In the genomic region with DNA sequence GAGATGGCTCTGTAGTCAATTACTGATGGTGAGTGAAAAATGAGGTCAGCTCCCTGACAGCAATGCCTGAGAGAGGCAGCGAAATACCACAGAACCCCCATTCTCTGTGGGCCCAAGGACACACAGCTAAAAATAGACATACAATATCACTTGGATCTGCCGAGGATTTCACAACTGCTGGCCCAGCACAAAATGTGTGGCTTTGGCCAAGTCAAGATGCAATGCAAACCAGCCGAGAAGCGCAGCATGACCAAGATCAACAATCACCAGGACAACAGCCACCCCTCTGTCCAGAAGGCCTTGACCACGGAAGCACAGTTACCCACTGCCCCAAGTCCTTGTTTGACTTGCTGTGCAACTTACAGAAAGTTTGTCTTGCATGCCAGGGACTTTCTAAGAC, we compare ENCODE assay signal across 13 cellular contexts. TPM values are rescaled to one million over a fixed set of nuclear protein-coding genes. Genes with fewer than 3 reads are reported as not detected.
DNase-seq lines count a peak whose midpoint lies in the region; ATAC-seq, FAIRE-seq and TF ChIP-seq lines count a peak whose summit lies in the region.
"Had no signal": no experiment of that assay in that cellular context is flagged by ENCODE, and none has a peak within 500 bp of the region (broad histone marks: within the 10 kb centered on the region; RNA-seq: fewer than 3 reads in every experiment).

No MANE protein-coding gene starts in this region.

- H3K9me3 ChIP-seq in endodermal cell (ENCODE audit: control insufficient read depth, low read length): no peaks in the 10 kb centered on the region
- no peaks in the 10 kb centered on the region for H3K9me3 ChIP-seq in HepG2 (ENCODE audit: low read length)
- H3K9me3 ChIP-seq in spleen: no peaks in the 10 kb centered on the region
- H3K9me3 ChIP-seq: ascending aorta had no signal

- H3K27ac Mint-ChIP-seq in endodermal cell: no peak overlapping the region
- H3K27ac Mint-ChIP-seq: activated CD4-positive, alpha-beta T cell treated with anti-CD3 and anti-CD28 coated beads, Interleukin-2, amount 10 ng/mL, durations not matched to agents 7 days and 5 days had no signal

- H4K20me1 ChIP-seq in KMS-11 (ENCODE audit: insufficient read depth): no peaks in the 10 kb centered on the region
- H4K20me1 ChIP-seq in HepG2 (ENCODE audit: insufficient read depth, low read length): no peaks in the 10 kb centered on the region

- H3K36me3 ChIP-seq in KMS-11 (ENCODE audit: insufficient read depth) (no peaks in the 10 kb centered on the region), endodermal cell (ENCODE audit: control insufficient read depth, insufficient read depth, low read length) (no peaks in the 10 kb centered on the region), HepG2 (replicated peaks in 1 of 2; ENCODE audit: control insufficient read depth in 1 of 2, insufficient read depth in 2 of 2, low read length in 2 of 2) (no peaks in the 10 kb centered on the region), spleen (no peaks in the 10 kb centered on the region)
- H3K36me3 ChIP-seq: ascending aorta had no signal

- H2AFZ ChIP-seq in KMS-11 (ENCODE audit: low read depth) (peak overlapping the region; percentile 59), HepG2 (ENCODE audit: low read length) (no peak overlapping the region)

- in situ Hi-C loops in HepG2 (cut with HindIII; ENCODE audit: extremely low pct_ligation_motif_present, low pct_unique_long_range_greater_than_20kb): no loop called here

- no peaks in the 10 kb centered on the region for H3K27me3 ChIP-seq in KMS-11 (ENCODE audit: insufficient read depth, low read depth)
- no peaks in the 10 kb centered on the region for H3K27me3 ChIP-seq in endodermal cell (ENCODE audit: control insufficient read depth, insufficient read depth, low read length, poor library complexity, severe bottlenecking)
- peaks cover 0 to 2% of the 10 kb centered on the region in 2 experiments; a peak in 2 of 5 replicates for H3K27me3 ChIP-seq in HepG2 (ENCODE audit: control insufficient read depth in 1 of 2, insufficient read depth in 2 of 2, low read length in 2 of 2)
- peaks cover 0 to 21% (median 0%) of the 10 kb centered on the region in 7 donors for H3K27me3 ChIP-seq in spleen (replicated peaks in 1 of 7)
- H3K27me3 ChIP-seq: ascending aorta had no signal

- H3K27ac ChIP-seq in KMS-11 (peak overlapping the region; percentile 97), endodermal cell (ENCODE audit: low read depth, low read length) (no peak overlapping the region), HepG2 (ENCODE audit: extremely low read length, insufficient read depth, low read length) (peak overlapping the region; percentile 37), spleen (no peak overlapping the region)

- H3K4me3 ChIP-seq in KMS-11 (IDR thresholded peaks at IDR 0.05; ENCODE audit: insufficient read depth, low read depth, low read length): no peak overlapping the region
- H3K4me3 ChIP-seq in endodermal cell (ENCODE audit: low read length): no peak overlapping the region
- H3K4me3 ChIP-seq in HepG2 (replicated peaks in 1 of 3; ENCODE audit: insufficient read depth in 1 of 3, low read depth in 2 of 3, low read length in 3 of 3): no peak overlapping the region
- H3K4me3 ChIP-seq in spleen: no peak overlapping the region
- H3K4me3 ChIP-seq: ascending aorta had no signal

- peaks cover 3% of the 10 kb centered on the region for H3K27me3 Mint-ChIP-seq in endodermal cell (ENCODE audit: insufficient read depth)

- H3K9me3 Mint-ChIP-seq in endodermal cell: no peaks in the 10 kb centered on the region
- H3K9me3 Mint-ChIP-seq: activated CD4-positive, alpha-beta T cell treated with anti-CD3 and anti-CD28 coated beads, Interleukin-2, amount 10 ng/mL, durations not matched to agents 7 days and 5 days had no signal

- POLR2A ChIA-PET in HepG2 (lab: Yijun Ruan, JAX): no interaction called here

- H3K4me1 Mint-ChIP-seq in endodermal cell: no peaks in the 10 kb centered on the region
- H3K4me1 Mint-ChIP-seq: activated CD4-positive, alpha-beta T cell treated with anti-CD3 and anti-CD28 coated beads, Interleukin-2, amount 10 ng/mL, durations not matched to agents 7 days and 5 days had no signal

- peaks cover 64% of the 10 kb centered on the region for H3K4me1 ChIP-seq in KMS-11 (ENCODE audit: low read depth, poor library complexity, severe bottlenecking)
- H3K4me1 ChIP-seq in endodermal cell (ENCODE audit: control insufficient read depth, insufficient read depth, low read length): no peaks in the 10 kb centered on the region
- H3K4me1 ChIP-seq in HepG2 (ENCODE audit: insufficient read depth, low read length): peaks cover 27% of the 10 kb centered on the region
- H3K4me1 ChIP-seq in spleen: no peaks in the 10 kb centered on the region

- no peak overlapping the region for H3K4me3 Mint-ChIP-seq in endodermal cell
- H3K4me3 Mint-ChIP-seq: activated CD4-positive, alpha-beta T cell treated with anti-CD3 and anti-CD28 coated beads, Interleukin-2, amount 10 ng/mL, durations not matched to agents 7 days and 5 days had no signal

- FAIRE-seq in HepG2 (lab: Jason Lieb, UNC): peak; percentile 89
- FAIRE-seq in GM12892 (lab: Jason Lieb, UNC): no peak
- FAIRE-seq: GM19239, RCC 7860 had no signal

- no peak for TF ChIP-seq CTCF in KMS-11 (conservative IDR thresholded peaks at IDR 0.05; ENCODE audit: low read depth, low read length)
- no peak for TF ChIP-seq CTCF in endodermal cell (conservative IDR thresholded peaks at IDR 0.05)
- peak; percentile 9; the same call in 1 of the 2 replicates for TF ChIP-seq CTCF in HepG2 (CRISPR knock-in tag; IDR thresholded peaks at IDR 0.05)
- TF ChIP-seq CTCF in spleen (IDR thresholded peaks at IDR 0.05 in 8 of 11, conservative IDR thresholded peaks at IDR 0.05 in 3 of 11): no peak

- DNase-seq in endodermal cell (peak; percentile 34), HepG2 (ENCODE audit: low spot score) (peak; percentile 72), spleen (peak; percentile 42), GM12892 (ENCODE audit: insufficient read length) (no peak), NCI-H1048 (lab: John Stamatoyannopoulos, UW) (no peak)
- DNase-seq: activated CD4-positive, alpha-beta T cell treated with anti-CD3 and anti-CD28 coated beads, Interleukin-2, amount 10 ng/mL, durations not matched to agents 7 days and 5 days; NCI-H1417 had no signal

- no TSS peak for BruUV-seq in HepG2 (replicated peaks; lab: Mats Ljungman, UMichigan)

- H3K4me2 ChIP-seq in KMS-11 (peak overlapping the region; percentile 60), HepG2 (ENCODE audit: low read depth, low read length) (peak overlapping the region; percentile 21; the same call in 1 of the 2 replicates)

- CTCF ChIA-PET in HepG2 (lab: Yijun Ruan, JAX; ENCODE audit: low intra/inter-chr PET ratio, low total read pairs): no interaction called here

- ATAC-seq in HepG2: peak; percentile 91
- ATAC-seq in HG02642 (IDR thresholded peaks at IDR 0.05; ENCODE audit: poor library complexity, unreplicated experiment): no peak
- no peak for ATAC-seq in GM18861 (IDR thresholded peaks at IDR 0.05; ENCODE audit: unreplicated experiment)

- no peak for TF ChIP-seq POLR2A in HepG2 (IDR thresholded peaks at IDR 0.05; ENCODE audit: insufficient read depth in 1 of 2, low read depth in 2 of 2, low read length in 2 of 2)
- no peak for TF ChIP-seq POLR2A in spleen (IDR thresholded peaks at IDR 0.05)
- TF ChIP-seq POLR2A in GM12892 (IDR thresholded peaks at IDR 0.05; ENCODE audit: low read depth, low read length): no peak

- H3K36me3 Mint-ChIP-seq in endodermal cell (ENCODE audit: low read depth): no peaks in the 10 kb centered on the region

- peak in 1 of 2 experiments; percentile 66; a peak in 2 of 4 replicates for TF ChIP-seq EP300 in HepG2 (IDR thresholded peaks at IDR 0.05; ENCODE audit: low read depth in 2 of 2, low read length in 2 of 2)
- TF ChIP-seq EP300 in HepG2 (CRISPR knock-in tag; IDR thresholded peaks at IDR 0.05; ENCODE audit: borderline replicate concordance): no peak; the same call in 1 of the 2 replicates

- H3K79me2 ChIP-seq in KMS-11 (ENCODE audit: insufficient read depth, low read depth): no peaks in the 10 kb centered on the region
- no peaks in the 10 kb centered on the region for H3K79me2 ChIP-seq in HepG2 (ENCODE audit: insufficient read depth, low read length)

- no peak for TF ChIP-seq RAD21 in HepG2 (CRISPR knock-in tag; IDR thresholded peaks at IDR 0.05)

- whole genome bisulfite sequencing in endodermal cell (ENCODE audit: insufficient coverage in 1 of 2, insufficient read length in 1 of 2), 2 experiments: 90 to 93% methylated on average over 3 to 5 of the region's 5 CpGs
- WGBS in HepG2 (ENCODE audit: low lambda C conversion rate): 0% methylated on average over 4 of the region's 5 CpGs
- 47 to 61% (median 54%) methylated on average over 5 of the region's 5 CpGs for WGBS in spleen, 5 donors

- H3K9ac ChIP-seq in KMS-11 (peak overlapping the region; percentile 67), endodermal cell (ENCODE audit: extremely low read depth, low read length, poor library complexity, severe bottlenecking) (no peak overlapping the region), HepG2 (ENCODE audit: insufficient read depth, low read depth, low read length) (no peak overlapping the region)

- intact Hi-C loops in HepG2 (cut with micrococcal nuclease; ENCODE audit: unreplicated experiment) (no loop called here), spleen (cut with DNase I; ENCODE audit: low total_unique reads) (no loop called here)

RNA-seq across cellular contexts. Expression of gene CKAP4, which starts 52.2 kb away (rescaled TPM):
- 10 to 100 TPM; 88.9 to 93.3 TPM for total RNA-seq in endodermal cell
- polyA plus RNA-seq in endodermal cell (2013, experiment 1 of 2): 133 TPM
- polyA plus RNA-seq in endodermal cell (2013, experiment 2 of 2): 130 TPM
- 37.3 and 70.2 TPM in 2 replicates for total RNA-seq in HepG2 (2016; rRNA removed; fragmentation: Illumina TruSeq; extraction: Trizol)
- 3.7 and 3.9 TPM in 2 replicates for total RNA-seq in HepG2 (2016; cell fraction: cytosol; rRNA removed; fragmentation: Illumina TruSeq; extraction: Trizol; ENCODE audit: low read depth)
- total RNA-seq in HepG2 (2016; cell fraction: insoluble cytoplasmic fraction; rRNA removed; fragmentation: Illumina TruSeq; extraction: Trizol): 34.6 and 68.5 TPM in 2 replicates
- 14.7 and 15.5 TPM in 2 replicates for total RNA-seq in HepG2 (2016; cell fraction: membrane; rRNA removed; fragmentation: Illumina TruSeq; extraction: Trizol)
- total RNA-seq in HepG2 (2016; cell fraction: nucleus; rRNA removed; fragmentation: Illumina TruSeq; extraction: Trizol): 67.9 and 80.5 TPM in 2 replicates
- 39.2 and 45.4 TPM in 2 replicates for polyA plus RNA-seq in HepG2 (2011; rRNA removed)
- polyA plus RNA-seq in HepG2 (2011; cell fraction: cytosol; rRNA removed): 30.8 and 37.4 TPM in 2 replicates
- 17.5 and 20.0 TPM in 2 replicates for polyA plus RNA-seq in HepG2 (2011; cell fraction: nucleus; rRNA removed)
- polyA plus RNA-seq in HepG2 (2012): 76.8 and 81.5 TPM in 2 replicates
- 4.9 and 5.3 TPM in 2 replicates for polyA plus RNA-seq in HepG2 (2016; cell fraction: cytosol; fragmentation: Illumina TruSeq; extraction: Trizol; ENCODE audit: low read depth)
- polyA plus RNA-seq in HepG2 (2016; cell fraction: insoluble cytoplasmic fraction; fragmentation: Illumina TruSeq; extraction: Trizol; ENCODE audit: low read depth): 44.7 and 53.0 TPM in 2 replicates
- 13.7 and 14.8 TPM in 2 replicates for polyA plus RNA-seq in HepG2 (2016; cell fraction: membrane; fragmentation: Illumina TruSeq; extraction: Trizol; ENCODE audit: low read depth)
- 125 and 131 TPM in 2 replicates for polyA plus RNA-seq in HepG2 (2016; cell fraction: nucleus; fragmentation: Illumina TruSeq; extraction: Trizol; ENCODE audit: insufficient read depth, low read depth)
- polyA minus RNA-seq in HepG2 (2011; rRNA and poly(A)+ RNA removed; ENCODE audit: low replicate concordance): 17.1 and 29.8 TPM in 2 replicates
- 29.4 and 33.1 TPM in 2 replicates for polyA minus RNA-seq in HepG2 (2011; cell fraction: cytosol; rRNA and poly(A)+ RNA removed)
- 11.7 and 15.9 TPM in 2 replicates for polyA minus RNA-seq in HepG2 (2011; cell fraction: nucleus; rRNA and poly(A)+ RNA removed)
- 10 to 100 TPM; 21.6 to 63.0 (median 39.7) TPM for total RNA-seq in spleen
- 1 to 10 TPM; 4.5 to 8.9 (median 5.3) TPM for polyA plus RNA-seq in spleen
- polyA plus RNA-seq in GM12892 (2012; ENCODE audit: missing spikeins): 7.0 TPM

RNA-seq across cellular contexts. Expression of gene NUAK1, which starts 56.9 kb away (rescaled TPM):
- total RNA-seq in endodermal cell: 10 to 100 TPM; 14.0 to 16.8 TPM
- polyA plus RNA-seq in endodermal cell (2013, experiment 1 of 2): 29.7 TPM
- 27.3 TPM for polyA plus RNA-seq in endodermal cell (2013, experiment 2 of 2)
- total RNA-seq in HepG2 (2016; rRNA removed; fragmentation: Illumina TruSeq; extraction: Trizol): 1.9 and 2.0 TPM in 2 replicates
- 0.20 and 1.1 TPM in 2 replicates for total RNA-seq in HepG2 (2016; cell fraction: cytosol; rRNA removed; fragmentation: Illumina TruSeq; extraction: Trizol; ENCODE audit: low read depth)
- total RNA-seq in HepG2 (2016; cell fraction: insoluble cytoplasmic fraction; rRNA removed; fragmentation: Illumina TruSeq; extraction: Trizol): 1.7 and 2.1 TPM in 2 replicates
- total RNA-seq in HepG2 (2016; cell fraction: membrane; rRNA removed; fragmentation: Illumina TruSeq; extraction: Trizol): 1.1 and 1.8 TPM in 2 replicates
- 1.8 and 1.9 TPM in 2 replicates for total RNA-seq in HepG2 (2016; cell fraction: nucleus; rRNA removed; fragmentation: Illumina TruSeq; extraction: Trizol)
- 0.74 and 1.7 TPM in 2 replicates for polyA plus RNA-seq in HepG2 (2011; rRNA removed)
- 0.79 and 1.2 TPM in 2 replicates for polyA plus RNA-seq in HepG2 (2011; cell fraction: cytosol; rRNA removed)
- polyA plus RNA-seq in HepG2 (2011; cell fraction: nucleus; rRNA removed): 0.69 and 1.3 TPM in 2 replicates
- polyA plus RNA-seq in HepG2 (2012): 0.40 and 1.4 TPM in 2 replicates
- 0.08 and 0.11 TPM in 2 replicates for polyA plus RNA-seq in HepG2 (2016; cell fraction: cytosol; fragmentation: Illumina TruSeq; extraction: Trizol; ENCODE audit: low read depth)
- polyA plus RNA-seq in HepG2 (2016; cell fraction: insoluble cytoplasmic fraction; fragmentation: Illumina TruSeq; extraction: Trizol; ENCODE audit: low read depth): 1.7 TPM in 2 replicates
- polyA plus RNA-seq in HepG2 (2016; cell fraction: membrane; fragmentation: Illumina TruSeq; extraction: Trizol; ENCODE audit: low read depth): 0.32 and 0.37 TPM in 2 replicates
- polyA plus RNA-seq in HepG2 (2016; cell fraction: nucleus; fragmentation: Illumina TruSeq; extraction: Trizol; ENCODE audit: insufficient read depth, low read depth): 1.9 TPM in 2 replicates
- 2.5 and 4.9 TPM in 2 replicates for polyA minus RNA-seq in HepG2 (2011; rRNA and poly(A)+ RNA removed; ENCODE audit: low replicate concordance)
- polyA minus RNA-seq in HepG2 (2011; cell fraction: cytosol; rRNA and poly(A)+ RNA removed): 0.89 and 1.6 TPM in 2 replicates
- polyA minus RNA-seq in HepG2 (2011; cell fraction: nucleus; rRNA and poly(A)+ RNA removed): 1.6 and 2.3 TPM in 2 replicates
- 1 to 10 TPM in 6 of 7 donors, under 1 TPM in 1; 0.93 to 3.3 (median 1.5) TPM for total RNA-seq in spleen
- under 1 TPM; 0.20 to 0.67 (median 0.59) TPM for polyA plus RNA-seq in spleen
- not detected for polyA plus RNA-seq in GM12892 (2012; ENCODE audit: missing spikeins)
- total RNA-seq: activated CD4-positive, alpha-beta T cell treated with anti-CD3 and anti-CD28 coated beads, Interleukin-2, amount 10 ng/mL, durations not matched to agents 7 days and 5 days had no signal

Comparison
In these comparisons a context has a peak if more than half of its experiments do, and no peak if none do; other contexts are left out.
1. H3K27ac ChIP-seq: peak in KMS-11 (single experiment) and HepG2 (single experiment); none in endodermal cell (single experiment) and spleen (0 of 8).
2. DNase-seq: peak in endodermal cell (single experiment), HepG2 (single experiment) and spleen (single experiment); none in GM12892 (single experiment) and NCI-H1048 (single experiment).